ENCODE assay signal across 23 cellular contexts in the genomic region with DNA sequence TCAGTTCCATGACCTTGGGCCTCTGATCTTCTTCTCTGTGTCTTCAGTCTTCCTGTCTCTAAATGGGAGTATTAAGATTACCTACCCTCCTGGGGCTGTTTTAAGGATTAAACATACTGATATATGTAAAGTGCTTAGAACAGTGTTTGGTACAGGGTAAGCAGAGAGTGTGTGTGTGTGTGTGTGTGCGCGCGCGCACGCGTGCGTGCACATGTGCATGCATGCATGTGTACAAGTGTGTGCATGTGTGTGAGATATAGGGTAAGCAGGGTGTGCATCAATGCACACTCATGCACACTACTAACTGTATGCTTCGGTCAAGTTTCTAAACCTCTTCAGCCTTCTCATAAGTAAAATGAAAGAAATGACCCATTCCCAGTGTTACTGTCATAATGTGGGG.
"Had no signal": no experiment of that assay in that cellular context is flagged by ENCODE, and none has a peak within 500 bp of the region (broad histone marks: within the 10 kb centered on the region; RNA-seq: fewer than 3 reads in every experiment).

No MANE protein-coding gene starts in this region.

- H3K36me3 ChIP-seq: esophagus muscularis mucosa, gastroesophageal sphincter, heart left ventricle, left lung, lower lobe of right lung had no signal

- FAIRE-seq: colon, endothelial cell of umbilical vein, frontal cortex, keratinocyte had no signal

- H3K4me3 ChIP-seq: coronary artery, dorsolateral prefrontal cortex, esophagus muscularis mucosa, gastroesophageal sphincter, heart left ventricle, hepatocyte, left lung, lower lobe of right lung, mucosa of descending colon had no signal

- H3K79me2 ChIP-seq: hepatocyte had no signal

- DNase-seq: dermis blood vessel endothelial cell; dorsolateral prefrontal cortex; effector CD4-positive, alpha-beta T cell; effector memory CD4-positive, alpha-beta T cell; foreskin keratinocyte; heart left ventricle; hypothalamus; immature natural killer cell; left cardiac atrium; left lung; left ventricle myocardium superior; lower lobe of right lung; mesenchymal stem cell; mucosa of descending colon had no signal

- ATAC-seq: foreskin keratinocyte, gastroesophageal sphincter, heart left ventricle, left cardiac atrium, left lung, left ventricle myocardium superior, lower lobe of right lung, mucosa of descending colon had no signal

- H3K4me3 Mint-ChIP-seq: immature natural killer cell, mesothelial cell of epicardium had no signal

- H3K27me3 ChIP-seq: esophagus muscularis mucosa, foreskin keratinocyte, gastroesophageal sphincter, hepatocyte, left lung had no signal

- H3K27ac ChIP-seq: coronary artery, dorsolateral prefrontal cortex, esophagus muscularis mucosa, foreskin keratinocyte, gastroesophageal sphincter, heart left ventricle, hepatocyte, left lung, lower lobe of right lung had no signal

- H3K4me1 ChIP-seq: foreskin keratinocyte, gastroesophageal sphincter, left lung, lower lobe of right lung had no signal

- H3K4me2 ChIP-seq: hepatocyte had no signal

- H3K4me1 Mint-ChIP-seq: immature natural killer cell, mesothelial cell of epicardium had no signal

- H3K27ac Mint-ChIP-seq: immature natural killer cell, mesothelial cell of epicardium had no signal

- H3K9me3 Mint-ChIP-seq: mesothelial cell of epicardium had no signal

- H3K9me3 ChIP-seq: esophagus muscularis mucosa, gastroesophageal sphincter, heart left ventricle, left lung, lower lobe of right lung, mucosa of descending colon had no signal

- H3K36me3 Mint-ChIP-seq: immature natural killer cell, mesothelial cell of epicardium had no signal

- H2AFZ ChIP-seq: hepatocyte had no signal
